Comparison of ENCODE assay signal across 13 cellular contexts in the genomic region with DNA sequence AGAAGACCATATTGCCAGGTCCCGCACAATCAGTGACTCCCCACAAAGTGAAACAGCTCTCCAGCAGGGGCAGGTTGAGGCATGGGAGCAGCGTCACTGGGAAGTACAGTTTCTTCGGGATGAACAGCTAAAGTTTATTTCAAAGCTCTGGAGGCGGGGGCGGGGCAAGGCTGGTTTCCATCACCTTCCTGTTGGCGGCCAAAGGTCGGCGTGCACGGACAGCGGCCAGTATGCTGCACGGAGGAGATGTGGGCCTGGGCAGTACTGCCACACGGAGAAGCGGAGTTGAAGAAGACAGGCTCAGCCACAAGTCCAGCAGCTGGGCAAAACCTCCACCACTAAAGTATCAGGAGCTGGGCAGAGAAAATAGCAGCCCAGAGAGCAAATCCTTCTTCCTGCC. TPM values are rescaled to one million over a fixed set of nuclear protein-coding genes. Genes with fewer than 3 reads are reported as not detected.
A peak's percentile ranks its signal among the peaks of the same experiment; 100 is the strongest.
DNase-seq lines count a peak whose midpoint lies in the region; ATAC-seq, FAIRE-seq and TF ChIP-seq lines count a peak whose summit lies in the region.
"Had no signal": no experiment of that assay in that cellular context is flagged by ENCODE, and none has a peak within 500 bp of the region (broad histone marks: within the 10 kb centered on the region; RNA-seq: fewer than 3 reads in every experiment).

No MANE protein-coding gene starts in this region.

- H3K4me3 Mint-ChIP-seq in CD8-positive, alpha-beta T cell, result peak overlapping the region; percentile 67
- peak overlapping the region; percentile 80 for H3K4me3 Mint-ChIP-seq in endodermal cell
- H3K4me3 Mint-ChIP-seq in natural killer cell treated with Interleukin-12 subunit alpha and Interleukin-12 subunit beta and Interleukin-15 and Interleukin-18, amount 100 ng/mL, for 72 hours, result peak overlapping the region; percentile 53

- DNase-seq in CD8-positive, alpha-beta T cell, result no peak
- DNase-seq in endodermal cell (peak; percentile 71), amniotic stem cell (lab: John Stamatoyannopoulos, UW) (no peak), RCC 7860 (ENCODE audit: low spot score) (no peak), NCI-H2029 treated with DMSO at 0.1 percent for 48 hours (lab: John Stamatoyannopoulos, UW) (no peak)
- no peak for DNase-seq in natural killer cell treated with Interleukin-12 subunit alpha and Interleukin-12 subunit beta and Interleukin-15 and Interleukin-18, amount 100 ng/mL, for 72 hours (ENCODE audit: low spot score)
- DNase-seq: activated T-cell treated with anti-CD3 and anti-CD28 coated beads, Interleukin-2, amount 50 U/mL, for 48 hours; aorta; MG63; stomach had no signal

- H3K36me3 Mint-ChIP-seq in CD8-positive, alpha-beta T cell, result peaks cover 18% of the 10 kb centered on the region
- peaks cover 18% of the 10 kb centered on the region for H3K36me3 Mint-ChIP-seq in endodermal cell (ENCODE audit: low read depth)
- H3K36me3 Mint-ChIP-seq in natural killer cell treated with Interleukin-12 subunit alpha and Interleukin-12 subunit beta and Interleukin-15 and Interleukin-18, amount 100 ng/mL, for 72 hours, result peaks cover 18% of the 10 kb centered on the region

- no peaks in the 10 kb centered on the region for H3K9me3 ChIP-seq in CD8-positive, alpha-beta T cell (ENCODE audit: low read length)
- H3K9me3 ChIP-seq in HUES6 (ENCODE audit: control insufficient read depth, insufficient read depth, low read depth, low read length) (no peaks in the 10 kb centered on the region), endodermal cell (ENCODE audit: control insufficient read depth, low read length) (no peaks in the 10 kb centered on the region)
- H3K9me3 ChIP-seq: MG63 had no signal

- H3K4me3 ChIP-seq in CD8-positive, alpha-beta T cell (ENCODE audit: low read depth, low read length), result no peak overlapping the region
- peak overlapping the region; percentile 76 for H3K4me3 ChIP-seq in HUES6 (ENCODE audit: low read depth, low read length)
- no peak overlapping the region for H3K4me3 ChIP-seq in endodermal cell (ENCODE audit: low read length)

- H3K27me3 ChIP-seq in CD8-positive, alpha-beta T cell (ENCODE audit: insufficient read depth, low read length), result no peaks in the 10 kb centered on the region
- H3K27me3 ChIP-seq in HUES6 (ENCODE audit: control insufficient read depth, insufficient read depth, low read length) (peaks cover 75% of the 10 kb centered on the region), endodermal cell (ENCODE audit: control insufficient read depth, insufficient read depth, low read length, poor library complexity, severe bottlenecking) (peaks cover 55% of the 10 kb centered on the region)
- H3K27me3 ChIP-seq: MG63 had no signal

- POLR2A ChIA-PET in CD8-positive, alpha-beta T cell (lab: Charles Lee), result interaction anchor here (2.0 to 2.3 kb wide), 2 partner anchors 42 to 341 kb away, joined by 6 to 21 read pairs; partner anchors contain the start of gene WDR1

- intact Hi-C loops in CD8-positive, alpha-beta T cell (cut with DNase I, micrococcal nuclease), result loop anchor here (5.0 kb wide), 4 partner anchors 41 to 1014 kb away; no protein-coding TSS in a partner anchor

- H3K27me3 Mint-ChIP-seq in CD8-positive, alpha-beta T cell (ENCODE audit: low read depth), result peaks cover 10% of the 10 kb centered on the region
- peaks cover 58% of the 10 kb centered on the region for H3K27me3 Mint-ChIP-seq in endodermal cell (ENCODE audit: insufficient read depth)
- H3K27me3 Mint-ChIP-seq in natural killer cell treated with Interleukin-12 subunit alpha and Interleukin-12 subunit beta and Interleukin-15 and Interleukin-18, amount 100 ng/mL, for 72 hours, result peaks cover 13 to 19% of the 10 kb centered on the region in 2 donors

- peaks cover 30% of the 10 kb centered on the region for H3K4me1 ChIP-seq in CD8-positive, alpha-beta T cell (ENCODE audit: insufficient read depth, low read length)
- H3K4me1 ChIP-seq in HUES6 (ENCODE audit: control insufficient read depth, insufficient read depth, low read length) (peaks cover 37% of the 10 kb centered on the region), endodermal cell (ENCODE audit: control insufficient read depth, insufficient read depth, low read length) (no peaks in the 10 kb centered on the region)

- no peaks in the 10 kb centered on the region for H3K36me3 ChIP-seq in CD8-positive, alpha-beta T cell (ENCODE audit: insufficient read depth, low read length)
- H3K36me3 ChIP-seq in HUES6 (ENCODE audit: control insufficient read depth, insufficient read depth, low read length), result peaks cover 13% of the 10 kb centered on the region
- H3K36me3 ChIP-seq in endodermal cell (ENCODE audit: control insufficient read depth, insufficient read depth, low read length), result peaks cover 20% of the 10 kb centered on the region

- CTCF ChIA-PET in CD8-positive, alpha-beta T cell (lab: Charles Lee), result interaction anchor here (0.5 to 1.6 kb wide), 4 partner anchors 34 to 300 kb away, joined by 3 to 5 read pairs (median 4); no protein-coding TSS in a partner anchor

- no peak for ATAC-seq in CD8-positive, alpha-beta T cell
- no peak for ATAC-seq in natural killer cell treated with Interleukin-12 subunit alpha and Interleukin-12 subunit beta and Interleukin-15 and Interleukin-18, amount 100 ng/mL, for 72 hours
- ATAC-seq in GM21717 (IDR thresholded peaks at IDR 0.05; ENCODE audit: unreplicated experiment), result no peak

- H3K27ac Mint-ChIP-seq in CD8-positive, alpha-beta T cell, result no peak overlapping the region
- H3K27ac Mint-ChIP-seq in endodermal cell, result no peak overlapping the region
- no peak overlapping the region for H3K27ac Mint-ChIP-seq in natural killer cell treated with Interleukin-12 subunit alpha and Interleukin-12 subunit beta and Interleukin-15 and Interleukin-18, amount 100 ng/mL, for 72 hours

- H3K9ac ChIP-seq in HUES6 (ENCODE audit: low read length), result no peak overlapping the region
- no peak overlapping the region for H3K9ac ChIP-seq in endodermal cell (ENCODE audit: extremely low read depth, low read length, poor library complexity, severe bottlenecking)

- no peak for FAIRE-seq in RCC 7860 (lab: Jason Lieb, UNC)
- FAIRE-seq: GM18507 had no signal

- no peak overlapping the region for H3K27ac ChIP-seq in CD8-positive, alpha-beta T cell (ENCODE audit: low read depth, low read length)
- H3K27ac ChIP-seq in HUES6 (ENCODE audit: low read depth, low read length), result no peak overlapping the region
- H3K27ac ChIP-seq in endodermal cell (ENCODE audit: low read depth, low read length), result no peak overlapping the region

- H3K4me1 Mint-ChIP-seq in CD8-positive, alpha-beta T cell (ENCODE audit: low read depth), result peaks cover 46% of the 10 kb centered on the region
- H3K4me1 Mint-ChIP-seq in endodermal cell, result peaks cover 31% of the 10 kb centered on the region
- peaks cover 31 to 34% of the 10 kb centered on the region in 2 donors for H3K4me1 Mint-ChIP-seq in natural killer cell treated with Interleukin-12 subunit alpha and Interleukin-12 subunit beta and Interleukin-15 and Interleukin-18, amount 100 ng/mL, for 72 hours (ENCODE audit: low read depth in 2 of 2)

- H3K9me3 Mint-ChIP-seq in CD8-positive, alpha-beta T cell, result peaks cover 7% of the 10 kb centered on the region
- no peaks in the 10 kb centered on the region for H3K9me3 Mint-ChIP-seq in endodermal cell
- H3K9me3 Mint-ChIP-seq in natural killer cell treated with Interleukin-12 subunit alpha and Interleukin-12 subunit beta and Interleukin-15 and Interleukin-18, amount 100 ng/mL, for 72 hours, result peaks cover 2% of the 10 kb centered on the region

- TF ChIP-seq CTCF in CD8-positive, alpha-beta T cell (IDR thresholded peaks at IDR 0.05), result no peak
- peak; percentile 36 for TF ChIP-seq CTCF in endodermal cell (conservative IDR thresholded peaks at IDR 0.05)

- WGBS in endodermal cell (ENCODE audit: insufficient coverage in 1 of 2, insufficient read length in 1 of 2), 2 experiments, result 67 to 73% methylated on average over 10 to 13 of the region's 13 CpGs

RNA-seq across cellular contexts. Expression of gene ZNF518B, which starts 1.0 kb away (rescaled TPM):
- 10 to 100 TPM; 35.5 to 39.3 TPM for total RNA-seq in CD8-positive, alpha-beta T cell
- 10 to 100 TPM; 46.2 to 46.4 TPM for total RNA-seq in endodermal cell
- polyA plus RNA-seq in endodermal cell (2013, experiment 1 of 2), result 32.3 TPM
- polyA plus RNA-seq in endodermal cell (2013, experiment 2 of 2), result 33.7 TPM
- 10 to 100 TPM; 15.3 to 28.6 TPM for total RNA-seq in natural killer cell treated with Interleukin-12 subunit alpha and Interleukin-12 subunit beta and Interleukin-15 and Interleukin-18, amount 100 ng/mL, for 72 hours
